ENCODE assay signal across 8 cellular contexts in the genomic region with DNA sequence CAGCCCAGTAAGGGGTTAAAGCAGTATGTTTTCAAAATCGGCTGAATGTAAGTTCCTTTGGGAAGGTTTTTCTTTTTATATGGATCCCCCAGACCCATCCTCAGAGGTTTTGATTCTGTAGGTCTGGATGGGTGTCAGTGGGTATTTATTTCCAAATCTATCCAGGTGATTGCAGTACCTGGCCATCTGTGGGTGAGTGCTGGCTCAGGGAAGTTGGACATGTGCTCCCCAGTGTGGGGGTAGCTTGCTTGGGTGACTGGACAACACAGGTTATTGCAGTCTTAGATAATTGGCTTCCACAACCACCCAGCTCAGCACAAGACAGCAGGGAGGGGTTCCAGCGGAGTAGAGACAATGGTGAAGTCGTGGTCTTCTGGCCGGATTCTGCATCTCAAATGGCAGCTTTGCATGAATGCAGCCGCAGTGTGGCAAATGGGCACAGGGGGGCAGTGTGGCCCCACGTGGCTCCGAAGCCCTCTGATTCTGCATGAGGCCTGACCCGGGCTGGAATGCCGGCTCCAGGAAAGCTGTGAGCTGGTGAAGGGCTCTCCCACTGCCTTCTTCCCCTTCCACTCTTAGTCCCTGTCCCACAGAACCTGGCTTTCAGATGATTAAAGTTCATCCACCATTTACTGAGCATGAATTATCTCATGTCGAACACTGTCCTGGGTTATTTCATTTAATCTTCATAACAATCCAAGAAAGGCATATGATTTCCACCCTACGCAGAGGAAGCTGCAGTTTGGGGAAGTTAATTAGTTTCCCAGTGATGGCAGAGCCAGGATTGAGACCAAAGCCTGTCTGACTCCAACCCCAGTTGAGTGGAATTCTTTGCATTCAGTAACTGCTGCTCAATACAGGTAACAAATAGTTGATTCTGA.
A peak's percentile ranks its signal among the peaks of the same experiment; 100 is the strongest.
DNase-seq lines count a peak whose midpoint lies in the region; ATAC-seq, FAIRE-seq and TF ChIP-seq lines count a peak whose summit lies in the region.

No MANE protein-coding gene starts in this region.

- no peaks in the 10 kb centered on the region for H3K36me3 Mint-ChIP-seq in chondrocyte (ENCODE audit: low read depth)

- peaks cover 0 to 22% of the 10 kb centered on the region in 2 experiments; a peak in 3 of 5 replicates for H3K27me3 ChIP-seq in HepG2 (ENCODE audit: control insufficient read depth in 1 of 2, insufficient read depth in 2 of 2, low read length in 2 of 2)

- H3K4me3 ChIP-seq in HepG2 (replicated peaks in 1 of 3; ENCODE audit: insufficient read depth in 1 of 3, low read depth in 2 of 3, low read length in 3 of 3): no peak overlapping the region

- peaks cover 11% of the 10 kb centered on the region for H3K4me1 Mint-ChIP-seq in chondrocyte (ENCODE audit: low read depth)

- H3K27ac Mint-ChIP-seq in chondrocyte (ENCODE audit: unreplicated experiment): no peak overlapping the region

- H3K9me3 ChIP-seq in HepG2 (ENCODE audit: low read length): no peaks in the 10 kb centered on the region

- CTCF ChIA-PET in HepG2 (lab: Yijun Ruan, JAX; ENCODE audit: low intra/inter-chr PET ratio, low total read pairs): interaction anchor here (0.7 to 4.7 kb wide), 4 partner anchors 190 to 366 kb away, joined by 3 to 65 read pairs (median 4); no protein-coding TSS in a partner anchor

- H3K9me3 Mint-ChIP-seq in chondrocyte (ENCODE audit: low read depth): no peaks in the 10 kb centered on the region

- POLR2A ChIA-PET in HepG2 (lab: Yijun Ruan, JAX): interaction anchor here (1.2 kb wide), 1 partner anchor 285 kb away, joined by 3 read pairs; no protein-coding TSS in a partner anchor

- TF ChIP-seq POLR2A in HepG2 (IDR thresholded peaks at IDR 0.05; ENCODE audit: insufficient read depth in 1 of 2, low read depth in 2 of 2, low read length in 2 of 2): no peak

- H3K4me2 ChIP-seq in HepG2 (ENCODE audit: low read depth, low read length): no peak overlapping the region

- no peaks in the 10 kb centered on the region for H3K79me2 ChIP-seq in HepG2 (ENCODE audit: insufficient read depth, low read length)

- TF ChIP-seq EP300 in HepG2 (IDR thresholded peaks at IDR 0.05; ENCODE audit: low read depth in 2 of 2, low read length in 2 of 2) (no peak), HepG2 (CRISPR knock-in tag; IDR thresholded peaks at IDR 0.05; ENCODE audit: borderline replicate concordance) (no peak)

- H3K27me3 Mint-ChIP-seq in chondrocyte (ENCODE audit: low read depth): peaks cover 16% of the 10 kb centered on the region

- intact Hi-C loops in HepG2 (cut with micrococcal nuclease; ENCODE audit: unreplicated experiment): loop anchor here (1.0 to 2.0 kb wide), 3 partner anchors 191 to 560 kb away; no protein-coding TSS in a partner anchor

- TF ChIP-seq CTCF in chondrocyte (IDR thresholded peaks at IDR 0.05) (peak; percentile 95), HepG2 (CRISPR knock-in tag; IDR thresholded peaks at IDR 0.05) (peak; percentile 98)

- FAIRE-seq in HepG2 (lab: Jason Lieb, UNC): peak; percentile 75

- peak; percentile 95 for TF ChIP-seq RAD21 in HepG2 (CRISPR knock-in tag; IDR thresholded peaks at IDR 0.05)

- no peak overlapping the region for H2AFZ ChIP-seq in HepG2 (ENCODE audit: low read length)

- no TSS peak for BruUV-seq in HepG2 (replicated peaks; lab: Mats Ljungman, UMichigan)

- 18% methylated on average over 5 of the region's 11 CpGs for WGBS in HepG2 (ENCODE audit: low lambda C conversion rate)

- H3K4me1 ChIP-seq in HepG2 (ENCODE audit: insufficient read depth, low read length): no peaks in the 10 kb centered on the region

- DNase-seq in GDM1 (lab: John Stamatoyannopoulos, UW) (peak; percentile 52), NCI-H2171 treated with DMSO at 0.1 percent for 48 hours (lab: John Stamatoyannopoulos, UW) (peak; percentile 48), chondrocyte (ENCODE audit: low spot score) (no peak), HepG2 (ENCODE audit: low spot score) (peak; percentile 44)
- DNase-seq in activated CD4-positive, alpha-beta T cell treated with anti-CD3 and anti-CD28 coated beads for 24 hours (ENCODE audit: low read depth in 2 of 2): peak; percentile 49 to 62
- peak; percentile 78 for DNase-seq in stimulated activated CD4-positive, alpha-beta T cell treated with anti-CD3 and anti-CD28 coated beads, Interleukin-4, amount 100 ng/mL, for 24 hours

- in situ Hi-C loops in HepG2 (cut with HindIII; ENCODE audit: extremely low pct_ligation_motif_present, low pct_unique_long_range_greater_than_20kb): loop anchor here (5.0 kb wide), 3 partner anchors 191 to 556 kb away; no protein-coding TSS in a partner anchor

- H4K20me1 ChIP-seq in HepG2 (ENCODE audit: insufficient read depth, low read length): no peaks in the 10 kb centered on the region

- H3K9ac ChIP-seq in HepG2 (ENCODE audit: insufficient read depth, low read depth, low read length): no peak overlapping the region

- no peaks in the 10 kb centered on the region for H3K36me3 ChIP-seq in HepG2 (replicated peaks in 1 of 2; ENCODE audit: control insufficient read depth in 1 of 2, insufficient read depth in 2 of 2, low read length in 2 of 2)

- no peak overlapping the region for H3K27ac ChIP-seq in HepG2 (ENCODE audit: extremely low read length, insufficient read depth, low read length)

- ATAC-seq in HG02678 (IDR thresholded peaks at IDR 0.05; ENCODE audit: unreplicated experiment) (peak; percentile 59), HepG2 (peak; percentile 96), GM18909 (IDR thresholded peaks at IDR 0.05; ENCODE audit: poor library complexity, unreplicated experiment) (no peak)

- no peak overlapping the region for H3K4me3 Mint-ChIP-seq in chondrocyte (ENCODE audit: unreplicated experiment)

TF ChIP-seq in HepG2, 621 proteins besides CTCF, POLR2A, EP300 and RAD21 (continues in another document):
- TF ChIP-seq ZNF598 (CRISPR knock-in tag; IDR thresholded peaks at IDR 0.05; ENCODE audit: borderline replicate concordance): peak; percentile 35; the same call in 1 of the 2 replicates
- no peak for TF ChIP-seq ZKSCAN1 (IDR thresholded peaks at IDR 0.05; ENCODE audit: low read length)
- TF ChIP-seq SALL2 (CRISPR knock-in tag; IDR thresholded peaks at IDR 0.05): no peak
- TF ChIP-seq MIXL1 (CRISPR knock-in tag; IDR thresholded peaks at IDR 0.05): 0 out of 2 replicates have a peak, but pooled peaks have one; percentile 47
- no peak for TF ChIP-seq ASH2L (IDR thresholded peaks at IDR 0.05; ENCODE audit: insufficient read length, low read depth, low read length)
- TF ChIP-seq, protein P1, sequence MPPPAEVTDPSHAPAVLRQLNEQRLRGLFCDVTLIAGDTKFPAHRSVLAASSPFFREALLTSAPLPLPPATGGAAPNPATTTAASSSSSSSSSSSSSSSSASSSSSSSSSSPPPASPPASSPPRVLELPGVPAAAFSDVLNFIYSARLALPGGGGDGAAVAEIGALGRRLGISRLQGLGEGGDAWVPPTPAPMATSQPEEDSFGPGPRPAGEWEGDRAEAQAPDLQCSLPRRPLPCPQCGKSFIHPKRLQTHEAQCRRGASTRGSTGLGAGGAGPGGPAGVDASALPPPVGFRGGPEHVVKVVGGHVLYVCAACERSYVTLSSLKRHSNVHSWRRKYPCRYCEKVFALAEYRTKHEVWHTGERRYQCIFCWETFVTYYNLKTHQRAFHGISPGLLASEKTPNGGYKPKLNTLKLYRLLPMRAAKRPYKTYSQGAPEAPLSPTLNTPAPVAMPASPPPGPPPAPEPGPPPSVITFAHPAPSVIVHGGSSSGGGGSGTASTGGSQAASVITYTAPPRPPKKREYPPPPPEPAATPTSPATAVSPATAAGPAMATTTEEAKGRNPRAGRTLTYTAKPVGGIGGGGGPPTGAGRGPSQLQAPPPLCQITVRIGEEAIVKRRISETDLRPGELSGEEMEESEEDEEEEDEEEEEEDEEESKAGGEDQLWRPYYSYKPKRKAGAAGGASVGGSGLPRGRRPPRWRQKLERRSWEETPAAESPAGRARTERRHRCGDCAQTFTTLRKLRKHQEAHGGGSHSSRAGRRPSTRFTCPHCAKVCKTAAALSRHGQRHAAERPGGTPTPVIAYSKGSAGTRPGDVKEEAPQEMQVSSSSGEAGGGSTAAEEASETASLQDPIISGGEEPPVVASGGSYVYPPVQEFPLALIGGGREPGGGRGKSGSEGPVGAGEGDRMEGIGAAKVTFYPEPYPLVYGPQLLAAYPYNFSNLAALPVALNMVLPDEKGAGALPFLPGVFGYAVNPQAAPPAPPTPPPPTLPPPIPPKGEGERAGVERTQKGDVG (CRISPR knock-in tag; IDR thresholded peaks at IDR 0.05; ENCODE audit: borderline replicate concordance): no peak
- TF ChIP-seq, protein P2, sequence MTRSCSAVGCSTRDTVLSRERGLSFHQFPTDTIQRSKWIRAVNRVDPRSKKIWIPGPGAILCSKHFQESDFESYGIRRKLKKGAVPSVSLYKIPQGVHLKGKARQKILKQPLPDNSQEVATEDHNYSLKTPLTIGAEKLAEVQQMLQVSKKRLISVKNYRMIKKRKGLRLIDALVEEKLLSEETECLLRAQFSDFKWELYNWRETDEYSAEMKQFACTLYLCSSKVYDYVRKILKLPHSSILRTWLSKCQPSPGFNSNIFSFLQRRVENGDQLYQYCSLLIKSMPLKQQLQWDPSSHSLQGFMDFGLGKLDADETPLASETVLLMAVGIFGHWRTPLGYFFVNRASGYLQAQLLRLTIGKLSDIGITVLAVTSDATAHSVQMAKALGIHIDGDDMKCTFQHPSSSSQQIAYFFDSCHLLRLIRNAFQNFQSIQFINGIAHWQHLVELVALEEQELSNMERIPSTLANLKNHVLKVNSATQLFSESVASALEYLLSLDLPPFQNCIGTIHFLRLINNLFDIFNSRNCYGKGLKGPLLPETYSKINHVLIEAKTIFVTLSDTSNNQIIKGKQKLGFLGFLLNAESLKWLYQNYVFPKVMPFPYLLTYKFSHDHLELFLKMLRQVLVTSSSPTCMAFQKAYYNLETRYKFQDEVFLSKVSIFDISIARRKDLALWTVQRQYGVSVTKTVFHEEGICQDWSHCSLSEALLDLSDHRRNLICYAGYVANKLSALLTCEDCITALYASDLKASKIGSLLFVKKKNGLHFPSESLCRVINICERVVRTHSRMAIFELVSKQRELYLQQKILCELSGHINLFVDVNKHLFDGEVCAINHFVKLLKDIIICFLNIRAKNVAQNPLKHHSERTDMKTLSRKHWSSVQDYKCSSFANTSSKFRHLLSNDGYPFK (CRISPR knock-in tag; IDR thresholded peaks at IDR 0.05; ENCODE audit: borderline replicate concordance): no peak
- no peak for TF ChIP-seq ZNF841 (CRISPR knock-in tag; IDR thresholded peaks at IDR 0.05; ENCODE audit: borderline replicate concordance)
- no peak for TF ChIP-seq ZMYM3 (CRISPR knock-in tag; IDR thresholded peaks at IDR 0.05)
- TF ChIP-seq, protein P3, sequence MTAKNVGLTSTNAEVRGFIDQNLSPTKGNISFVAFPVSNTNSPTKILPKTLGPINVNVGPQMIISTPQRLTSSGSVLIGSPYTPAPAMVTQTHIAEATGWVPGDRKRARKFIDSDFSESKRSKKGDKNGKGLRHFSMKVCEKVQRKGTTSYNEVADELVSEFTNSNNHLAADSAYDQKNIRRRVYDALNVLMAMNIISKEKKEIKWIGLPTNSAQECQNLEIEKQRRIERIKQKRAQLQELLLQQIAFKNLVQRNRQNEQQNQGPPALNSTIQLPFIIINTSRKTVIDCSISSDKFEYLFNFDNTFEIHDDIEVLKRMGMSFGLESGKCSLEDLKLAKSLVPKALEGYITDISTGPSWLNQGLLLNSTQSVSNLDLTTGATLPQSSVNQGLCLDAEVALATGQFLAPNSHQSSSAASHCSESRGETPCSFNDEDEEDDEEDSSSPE (CRISPR knock-in tag; IDR thresholded peaks at IDR 0.05): 0 out of 2 replicates have a peak, but pooled peaks have one; percentile 20
